Comparison of ENCODE assay signal across 18 cellular contexts in the genomic region with DNA sequence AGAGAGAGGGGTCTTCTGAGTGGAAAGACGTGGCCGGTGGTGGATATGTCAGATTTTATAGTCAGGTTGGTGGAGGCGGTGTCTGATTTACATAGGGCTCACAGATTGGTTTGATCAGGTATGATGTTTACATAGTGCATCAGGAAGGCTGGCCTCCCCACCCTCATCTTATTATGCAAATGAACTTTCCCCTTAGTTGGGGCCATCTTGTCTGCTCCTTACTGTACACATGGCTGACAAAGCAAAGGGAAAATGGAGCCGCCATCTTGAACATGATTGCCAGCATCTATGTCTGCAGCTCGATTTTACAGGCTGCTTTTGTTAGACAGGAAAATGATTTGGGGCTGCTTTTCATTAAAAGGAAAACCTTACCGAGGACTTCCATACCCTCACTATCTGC.
"Had no signal": no experiment of that assay in that cellular context is flagged by ENCODE, and none has a peak within 500 bp of the region (broad histone marks: within the 10 kb centered on the region; RNA-seq: fewer than 3 reads in every experiment).

No MANE protein-coding gene starts in this region.

- H3K4me3 Mint-ChIP-seq: activated B cell treated with CpG ODN at 0.5 μM for 24 hours; activated CD4-positive, alpha-beta memory T cell treated with anti-CD3 and anti-CD28 coated beads for 36 hours; activated naive CD4-positive, alpha-beta T cell treated with anti-CD3 and anti-CD28 coated beads, Interleukin-2, amount 10 ng/mL, durations not matched to agents 7 days and 5 days; natural killer cell; T-helper 17 cell had no signal

- H3K27ac Mint-ChIP-seq: activated B cell treated with CpG ODN at 0.5 μM for 24 hours; activated CD4-positive, alpha-beta memory T cell treated with anti-CD3 and anti-CD28 coated beads for 36 hours had no signal

- H3K36me3 Mint-ChIP-seq: natural killer cell had no signal

- H3K4me3 ChIP-seq: cardiac muscle cell, lung, smooth muscle cell had no signal

- H3K27me3 Mint-ChIP-seq: activated B cell treated with CpG ODN at 0.5 μM for 24 hours; activated CD4-positive, alpha-beta memory T cell treated with anti-CD3 and anti-CD28 coated beads for 36 hours; activated naive CD4-positive, alpha-beta T cell treated with anti-CD3 and anti-CD28 coated beads, Interleukin-2, amount 10 ng/mL, durations not matched to agents 7 days and 5 days; T-helper 17 cell had no signal

- ATAC-seq: natural killer cell, T-helper 17 cell had no signal

- DNase-seq: activated B cell treated with CpG ODN at 0.5 μM for 24 hours; activated CD4-positive, alpha-beta memory T cell treated with anti-CD3 and anti-CD28 coated beads for 36 hours; activated CD4-positive, alpha-beta T cell treated with anti-CD3 and anti-CD28 coated beads for 4 hours; activated effector memory CD4-positive, alpha-beta T cell treated with anti-CD3 and anti-CD28 coated beads, Interleukin-2, amount 50 U/mL, for 16 hours; activated naive CD4-positive, alpha-beta T cell treated with anti-CD3 and anti-CD28 coated beads, Interleukin-2, amount 10 ng/mL, durations not matched to agents 7 days and 5 days; effector CD4-positive, alpha-beta T cell; erythroblast; foreskin fibroblast; natural killer cell; occipital lobe; stimulated activated CD4-positive, alpha-beta T cell treated with anti-CD3 and anti-CD28 coated beads, Interleukin-2, amount 100 ng/mL, for 48 hours; stimulated activated naive CD4-positive, alpha-beta T cell; SW 1271; T-helper 17 cell had no signal

- H3K27ac ChIP-seq: cardiac muscle cell had no signal

- FAIRE-seq: endometrium had no signal

- H3K27me3 ChIP-seq: cardiac muscle cell had no signal

- H3K36me3 ChIP-seq: cardiac muscle cell had no signal

- H3K4me2 ChIP-seq: smooth muscle cell had no signal
